ENCODE assay signal across 12 cellular contexts in genomic region chr7:48052748-48053147, GRCh38. TPM values are rescaled to one million over a fixed set of nuclear protein-coding genes. Genes with fewer than 3 reads are reported as not detected.
A peak's percentile ranks its signal among the peaks of the same experiment; 100 is the strongest.
DNase-seq lines count a peak whose midpoint lies in the region; ATAC-seq and TF ChIP-seq lines count a peak whose summit lies in the region.
"Had no signal": no experiment of that assay in that cellular context is flagged by ENCODE, and none has a peak within 500 bp of the region (broad histone marks: within the 10 kb centered on the region; RNA-seq: fewer than 3 reads in every experiment).

No MANE protein-coding gene starts in this region.

- H3K9me3 ChIP-seq in gastrocnemius medialis, result no peaks in the 10 kb centered on the region
- no peaks in the 10 kb centered on the region for H3K9me3 ChIP-seq in testis
- H3K9me3 ChIP-seq: pancreas had no signal

- 68 to 73% methylated on average over 8 of the region's 8 CpGs for WGBS in testis, 2 donors

- TF ChIP-seq POLR2A in gastrocnemius medialis (IDR thresholded peaks at IDR 0.05) (no peak), testis (IDR thresholded peaks at IDR 0.05) (no peak)

- peaks cover 9% of the 10 kb centered on the region for H3K9me3 Mint-ChIP-seq in T-helper 2 cell treated with Interferon-gamma antibody and Interleukin-4, amounts not matched to agents 5 μg/mL and 100 μg/mL, for 36 hours
- H3K9me3 Mint-ChIP-seq in activated naive CD4-positive, alpha-beta T cell treated with anti-CD3 and anti-CD28 coated beads, Interleukin-2, amount 10 ng/mL, durations not matched to agents 7 days and 5 days, result peaks cover 4% of the 10 kb centered on the region

- H3K36me3 Mint-ChIP-seq in T-helper 2 cell treated with Interferon-gamma antibody and Interleukin-4, amounts not matched to agents 5 μg/mL and 100 μg/mL, for 36 hours (ENCODE audit: low read depth), result no peaks in the 10 kb centered on the region
- no peaks in the 10 kb centered on the region for H3K36me3 Mint-ChIP-seq in activated naive CD4-positive, alpha-beta T cell treated with anti-CD3 and anti-CD28 coated beads, Interleukin-2, amount 10 ng/mL, durations not matched to agents 7 days and 5 days

- TF ChIP-seq CTCF in gastrocnemius medialis (IDR thresholded peaks at IDR 0.05 in 4 of 5, conservative IDR thresholded peaks at IDR 0.05 in 1 of 5) (no peak), testis (IDR thresholded peaks at IDR 0.05) (no peak)

- H3K4me3 Mint-ChIP-seq in T-helper 2 cell treated with Interferon-gamma antibody and Interleukin-4, amounts not matched to agents 5 μg/mL and 100 μg/mL, for 36 hours, result no peak overlapping the region
- no peak overlapping the region for H3K4me3 Mint-ChIP-seq in activated naive CD4-positive, alpha-beta T cell treated with anti-CD3 and anti-CD28 coated beads, Interleukin-2, amount 10 ng/mL, durations not matched to agents 7 days and 5 days

- in situ Hi-C loops in gastrocnemius medialis (cut with MboI; ENCODE audit: low sequenced_read_pairs in 4 of 4), result no loop called here

- intact Hi-C loops in gastrocnemius medialis (cut with DNase I; ENCODE audit: low total_unique reads), result no loop called here
- intact Hi-C loops in testis (cut with DNase I; ENCODE audit: low total_unique reads), result no loop called here

- H3K27ac ChIP-seq in gastrocnemius medialis (no peak overlapping the region), testis (no peak overlapping the region)
- H3K27ac ChIP-seq: pancreas had no signal

- CTCF ChIA-PET in activated naive CD4-positive, alpha-beta T cell treated with anti-CD3 and anti-CD28 coated beads, Interleukin-2, amount 10 ng/mL, durations not matched to agents 7 days and 5 days (lab: Charles Lee), result no interaction called here

- H3K4me1 ChIP-seq in gastrocnemius medialis (no peaks in the 10 kb centered on the region), testis (no peaks in the 10 kb centered on the region)
- H3K4me1 ChIP-seq: pancreas had no signal

- no peak overlapping the region for H3K27ac Mint-ChIP-seq in T-helper 2 cell treated with Interferon-gamma antibody and Interleukin-4, amounts not matched to agents 5 μg/mL and 100 μg/mL, for 36 hours
- H3K27ac Mint-ChIP-seq in activated naive CD4-positive, alpha-beta T cell treated with anti-CD3 and anti-CD28 coated beads, Interleukin-2, amount 10 ng/mL, durations not matched to agents 7 days and 5 days, result no peak overlapping the region

- peak; percentile 52 for DNase-seq in T-helper 2 cell treated with Interferon-gamma antibody and Interleukin-4, amounts not matched to agents 5 μg/mL and 100 μg/mL, for 36 hours (ENCODE audit: low spot score)
- DNase-seq in kidney tubule cell (ENCODE audit: low spot score), result peak; percentile 70
- DNase-seq in activated naive CD4-positive, alpha-beta T cell treated with anti-CD3 and anti-CD28 coated beads, Interleukin-2, amount 10 ng/mL, durations not matched to agents 7 days and 5 days, result no peak
- DNase-seq in NAMALWA (ENCODE audit: low spot score), result no peak
- DNase-seq in gastrocnemius medialis, result no peak
- DNase-seq in testis, result no peak
- DNase-seq: activated CD8-positive, alpha-beta memory T cell treated with anti-CD3 and anti-CD28 coated beads, Interleukin-2, amount 50 U/mL, for 48 hours; NCI-H2029 treated with DMSO at 0.1 percent for 48 hours; pancreas had no signal

- H3K27me3 ChIP-seq in gastrocnemius medialis, result no peaks in the 10 kb centered on the region
- H3K27me3 ChIP-seq in testis, result no peaks in the 10 kb centered on the region
- H3K27me3 ChIP-seq: pancreas had no signal

- peak; percentile 75 for ATAC-seq in GM18861 (IDR thresholded peaks at IDR 0.05; ENCODE audit: unreplicated experiment)
- ATAC-seq in HG02885 (IDR thresholded peaks at IDR 0.05; ENCODE audit: poor library complexity, unreplicated experiment), result peak; percentile 95
- no peak for ATAC-seq in gastrocnemius medialis
- ATAC-seq: pancreas had no signal

- H3K27me3 Mint-ChIP-seq in T-helper 2 cell treated with Interferon-gamma antibody and Interleukin-4, amounts not matched to agents 5 μg/mL and 100 μg/mL, for 36 hours (ENCODE audit: low read depth), result peaks cover 3% of the 10 kb centered on the region
- no peaks in the 10 kb centered on the region for H3K27me3 Mint-ChIP-seq in activated naive CD4-positive, alpha-beta T cell treated with anti-CD3 and anti-CD28 coated beads, Interleukin-2, amount 10 ng/mL, durations not matched to agents 7 days and 5 days

- H3K4me1 Mint-ChIP-seq in T-helper 2 cell treated with Interferon-gamma antibody and Interleukin-4, amounts not matched to agents 5 μg/mL and 100 μg/mL, for 36 hours (ENCODE audit: low read depth), result peaks cover 3% of the 10 kb centered on the region
- no peaks in the 10 kb centered on the region for H3K4me1 Mint-ChIP-seq in activated naive CD4-positive, alpha-beta T cell treated with anti-CD3 and anti-CD28 coated beads, Interleukin-2, amount 10 ng/mL, durations not matched to agents 7 days and 5 days

- H3K36me3 ChIP-seq in gastrocnemius medialis (no peaks in the 10 kb centered on the region), testis (ENCODE audit: low read depth, missing control alignments) (no peaks in the 10 kb centered on the region)
- H3K36me3 ChIP-seq: pancreas had no signal

- H3K4me3 ChIP-seq in gastrocnemius medialis, result no peak overlapping the region
- H3K4me3 ChIP-seq in testis, result no peak overlapping the region
- H3K4me3 ChIP-seq: pancreas had no signal

RNA-seq across cellular contexts. Expression of gene C7orf57, which starts 17.4 kb away (rescaled TPM):
- total RNA-seq in gastrocnemius medialis (not detected), testis (10 to 100 TPM in 1 of 2 donors, 1 to 10 TPM in 1; 2.8 to 12.3 TPM)
- polyA plus RNA-seq in testis (ENCODE audit: insufficient read depth, low read depth, low replicate concordance), result 7.8 TPM
- total RNA-seq: pancreas had no signal
- polyA plus RNA-seq: pancreas had no signal

RNA-seq across cellular contexts. Expression of gene SUN3, which starts 23.8 kb away (rescaled TPM):
- total RNA-seq in gastrocnemius medialis, result not detected
- 10 to 100 TPM; 12.8 to 29.1 TPM for total RNA-seq in testis
- 64.5 TPM for polyA plus RNA-seq in testis (ENCODE audit: insufficient read depth, low read depth, low replicate concordance)
- total RNA-seq: dermis microvascular lymphatic vessel endothelial cell, pancreas had no signal
- polyA plus RNA-seq: pancreas had no signal

RNA-seq across cellular contexts. Expression of gene UPP1, which starts 36.3 kb away (rescaled TPM):
- total RNA-seq in gastrocnemius medialis (1 to 10 TPM; 1.7 to 7.1 (median 5.8) TPM), testis (10 to 100 TPM; 17.2 to 20.8 TPM)
- 13.1 TPM for polyA plus RNA-seq in testis (ENCODE audit: insufficient read depth, low read depth, low replicate concordance)

Comparison
In these comparisons a context has a peak if more than half of its experiments do, and no peak if none do; other contexts are left out.
1. ATAC-seq: peak in GM18861 (single experiment) and HG02885 (single experiment); none in gastrocnemius medialis (0 of 2).
2. DNase-seq: peak in T-helper 2 cell treated with Interferon-gamma antibody and Interleukin-4, amounts not matched to agents 5 μg/mL and 100 μg/mL, for 36 hours (single experiment) and kidney tubule cell (single experiment); none in activated naive CD4-positive, alpha-beta T cell treated with anti-CD3 and anti-CD28 coated beads, Interleukin-2, amount 10 ng/mL, durations not matched to agents 7 days and 5 days (single experiment), NAMALWA (single experiment), gastrocnemius medialis (0 of 2) and testis (single experiment).
3. RNA of gene SUN3, which starts 23.8 kb away (total RNA-seq): 12.8 to 29.1 TPM in testis; not detected in gastrocnemius medialis; every median in the first group is over 10 times any median in the second.